In the genomic region with DNA sequence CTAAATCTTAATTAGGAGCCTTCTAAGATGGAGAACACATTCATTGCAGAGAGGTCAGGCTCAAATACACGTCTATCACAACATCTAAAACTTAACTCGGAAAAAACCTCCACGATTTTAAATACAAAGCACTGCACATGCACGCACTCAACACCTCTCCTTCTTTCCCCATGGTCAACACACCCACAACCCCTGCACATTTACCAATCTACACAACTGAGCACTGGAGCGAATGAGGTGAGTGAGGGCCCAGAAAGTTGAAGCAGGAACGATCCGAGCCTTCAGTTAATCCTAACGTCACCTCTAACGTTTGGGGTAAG, we compare ENCODE assay signal across 9 cellular contexts. TPM values are rescaled to one million over a fixed set of nuclear protein-coding genes. Genes with fewer than 3 reads are reported as not detected.
A peak's percentile ranks its signal among the peaks of the same experiment; 100 is the strongest.
DNase-seq lines count a peak whose midpoint lies in the region; ATAC-seq and TF ChIP-seq lines count a peak whose summit lies in the region.
"Had no signal": no experiment of that assay in that cellular context is flagged by ENCODE, and none has a peak within 500 bp of the region (broad histone marks: within the 10 kb centered on the region; RNA-seq: fewer than 3 reads in every experiment).

No MANE protein-coding gene starts in this region.

- H3K4me3 Mint-ChIP-seq in chondrocyte (ENCODE audit: unreplicated experiment): peak overlapping the region; percentile 96

- H3K9me3 Mint-ChIP-seq in chondrocyte (ENCODE audit: low read depth): no peaks in the 10 kb centered on the region

- TF ChIP-seq CTCF in BE2C (IDR thresholded peaks at IDR 0.05; ENCODE audit: low read depth, low read length) (no peak), HL-60 (IDR thresholded peaks at IDR 0.05; ENCODE audit: insufficient read depth, low read length) (no peak), chondrocyte (IDR thresholded peaks at IDR 0.05) (no peak)

- peaks cover 19% of the 10 kb centered on the region for H3K4me1 Mint-ChIP-seq in chondrocyte (ENCODE audit: low read depth)

- H3K4me1 ChIP-seq in BE2C (no peaks in the 10 kb centered on the region), muscle layer of colon (ENCODE audit: insufficient read depth, low read length) (peaks cover 10% of the 10 kb centered on the region)

- H3K9ac ChIP-seq in muscle layer of colon (ENCODE audit: low read length): peak overlapping the region; percentile 72

- H3K9me3 ChIP-seq in BE2C (no peaks in the 10 kb centered on the region), muscle layer of colon (ENCODE audit: low read length) (no peaks in the 10 kb centered on the region)

- no peak for ATAC-seq in GM21390 (IDR thresholded peaks at IDR 0.05; ENCODE audit: unreplicated experiment)

- H3K36me3 ChIP-seq in BE2C (no peaks in the 10 kb centered on the region), muscle layer of colon (ENCODE audit: insufficient read depth, low read length) (no peaks in the 10 kb centered on the region)

- H3K27me3 Mint-ChIP-seq in chondrocyte (ENCODE audit: low read depth): peaks cover 2% of the 10 kb centered on the region

- peaks cover 2% of the 10 kb centered on the region for H3K36me3 Mint-ChIP-seq in chondrocyte (ENCODE audit: low read depth)

- H3K27me3 ChIP-seq in BE2C (no peaks in the 10 kb centered on the region), HL-60 (ENCODE audit: insufficient read depth, poor library complexity, severe bottlenecking) (no peaks in the 10 kb centered on the region), muscle layer of colon (ENCODE audit: control insufficient read depth in 1 of 2, insufficient read depth in 2 of 2, low read length in 2 of 2) (no peaks in the 10 kb centered on the region)

- H3K27ac ChIP-seq in HL-60 (replicated peaks) (peak overlapping the region; percentile 93), muscle layer of colon (ENCODE audit: low read depth, low read length) (peak overlapping the region; percentile 83)

- peak overlapping the region; percentile 98 for H3K27ac Mint-ChIP-seq in chondrocyte (ENCODE audit: unreplicated experiment)

- peak overlapping the region; percentile 85 for H3K4me3 ChIP-seq in BE2C (ENCODE audit: low read depth, low read length)
- H3K4me3 ChIP-seq in HL-60 (replicated peaks; ENCODE audit: insufficient read depth, low read length): peak overlapping the region; percentile 83
- H3K4me3 ChIP-seq in muscle layer of colon (ENCODE audit: low read depth in 1 of 2, low read length in 2 of 2): peak overlapping the region; percentile 54 to 86

- in situ Hi-C loops in ACHN (cut with HindIII; ENCODE audit: low pct_ligation_motif_present, low pct_unique_long_range_greater_than_20kb, low sequenced_read_pairs): no loop called here

- DNase-seq in BE2C (no peak), HL-60 (ENCODE audit: low read depth in 1 of 2, low spot score in 1 of 2) (no peak), chondrocyte (ENCODE audit: low spot score) (no peak), ACHN (no peak), cerebellar nuclear complex (lab: John Stamatoyannopoulos, UW) (no peak)
- DNase-seq in central memory CD4-positive, alpha-beta T cell: no peak

RNA-seq across cellular contexts. Expression of a gene that starts 0.3 kb away (rescaled TPM):
- 4.0 TPM for polyA plus RNA-seq in BE2C (2012; ENCODE audit: insufficient read depth, insufficient read length, low read depth)
- total RNA-seq in chondrocyte: 33.2 to 39.0 TPM (median 33.9 TPM) in 3 replicates

RNA-seq across cellular contexts. Expression of a gene that starts 16.7 kb away (rescaled TPM):
- not detected for polyA plus RNA-seq in BE2C (2012; ENCODE audit: insufficient read depth, insufficient read length, low read depth)
- total RNA-seq in chondrocyte: 2.1 to 3.8 TPM (median 2.3 TPM) in 3 replicates

RNA-seq across cellular contexts. Expression of a gene that starts 52.9 kb away (rescaled TPM):
- polyA plus RNA-seq in BE2C (2012; ENCODE audit: insufficient read depth, insufficient read length, low read depth): not detected
- total RNA-seq in chondrocyte: not detected in 3 replicates
- total RNA-seq: renal cortical epithelial cell had no signal
